ENCODE assay signal across 8 cellular contexts in genomic region chr1:78619446-78619802, GRCh38. TPM values are rescaled to one million over a fixed set of nuclear protein-coding genes. Genes with fewer than 3 reads are reported as not detected.
A peak's percentile ranks its signal among the peaks of the same experiment; 100 is the strongest.
DNase-seq lines count a peak whose midpoint lies in the region; ATAC-seq and TF ChIP-seq lines count a peak whose summit lies in the region.

No MANE protein-coding gene starts in this region.

- ATAC-seq in GM21381 (IDR thresholded peaks at IDR 0.05; ENCODE audit: unreplicated experiment): peak; percentile 5
- ATAC-seq in foreskin keratinocyte: peak; percentile 31
- no peak for ATAC-seq in HG03521 (IDR thresholded peaks at IDR 0.05; ENCODE audit: unreplicated experiment)

- peak overlapping the region; percentile 85 for H3K27ac ChIP-seq in foreskin keratinocyte
- peak overlapping the region; percentile 67 for H3K27ac ChIP-seq in subcutaneous abdominal adipose tissue (ENCODE audit: low read depth, low read length)

- TF ChIP-seq CTCF in foreskin keratinocyte (conservative IDR thresholded peaks at IDR 0.05): no peak

- H3K4me3 ChIP-seq in subcutaneous abdominal adipose tissue (ENCODE audit: low read depth in 1 of 5, low read length in 5 of 5): peak overlapping the region; percentile 49 to 66 (median 55)

- H3K9ac ChIP-seq in subcutaneous abdominal adipose tissue (ENCODE audit: low read length in 5 of 5): peak overlapping the region in 4 of 5 donors; percentile 34 to 73 (median 50)

- H3K27me3 ChIP-seq in foreskin keratinocyte (no peaks in the 10 kb centered on the region), subcutaneous abdominal adipose tissue (ENCODE audit: control insufficient read depth in 5 of 5, insufficient read depth in 4 of 5, low read length in 5 of 5) (peaks cover 0 to 3% (median 0%) of the 10 kb centered on the region in 5 donors)

- H3K4me1 ChIP-seq in foreskin keratinocyte (peaks cover 21% of the 10 kb centered on the region), subcutaneous abdominal adipose tissue (ENCODE audit: control insufficient read depth in 5 of 5, insufficient read depth in 5 of 5, low read length in 5 of 5) (peaks cover 5 to 28% (median 24%) of the 10 kb centered on the region in 5 donors)

- peak; percentile 8 for DNase-seq in AG08395 (ENCODE audit: low spot score)
- peak; percentile 39 for DNase-seq in RPMI7951 (ENCODE audit: low read depth)
- no peak for DNase-seq in foreskin keratinocyte
- no peak for DNase-seq in SKM-1 treated with dmso at 0.1 percent for 144 hours (lab: John Stamatoyannopoulos, UW; ENCODE audit: unreplicated experiment)
- no peak for DNase-seq in cerebellar cortex (ENCODE audit: low spot score)

- H3K36me3 ChIP-seq in subcutaneous abdominal adipose tissue (ENCODE audit: control insufficient read depth in 5 of 5, insufficient read depth in 5 of 5, low read length in 5 of 5): no peaks in the 10 kb centered on the region

- no peaks in the 10 kb centered on the region for H3K9me3 ChIP-seq in subcutaneous abdominal adipose tissue (ENCODE audit: control insufficient read depth in 5 of 5, low read length in 5 of 5)

RNA-seq across cellular contexts. Expression of gene IFI44L, which starts 0.8 kb away (rescaled TPM):
- total RNA-seq in RPMI7951 (2014; rRNA removed; shearing (Covaris generic)): 5.4 and 9.4 TPM in 2 replicates
- 31.8 and 44.0 TPM in 2 replicates for total RNA-seq in foreskin keratinocyte
- 11.7 and 14.1 TPM in 2 replicates for polyA plus RNA-seq in foreskin keratinocyte

RNA-seq across cellular contexts. Expression of gene IFI44, which starts 30.2 kb away (rescaled TPM):
- total RNA-seq in RPMI7951 (2014; rRNA removed; shearing (Covaris generic)): 97.0 and 107 TPM in 2 replicates
- 55.2 and 78.8 TPM in 2 replicates for total RNA-seq in foreskin keratinocyte
- 48.5 and 57.7 TPM in 2 replicates for polyA plus RNA-seq in foreskin keratinocyte

Comparison
In these comparisons a context has a peak if more than half of its experiments do, and no peak if none do; other contexts are left out.
1. DNase-seq: peak in AG08395 (single experiment) and RPMI7951 (single experiment); none in foreskin keratinocyte (0 of 2), SKM-1 treated with dmso at 0.1 percent for 144 hours (single experiment) and cerebellar cortex (single experiment).